ENCODE assay signal across 8 cellular contexts in the genomic region with DNA sequence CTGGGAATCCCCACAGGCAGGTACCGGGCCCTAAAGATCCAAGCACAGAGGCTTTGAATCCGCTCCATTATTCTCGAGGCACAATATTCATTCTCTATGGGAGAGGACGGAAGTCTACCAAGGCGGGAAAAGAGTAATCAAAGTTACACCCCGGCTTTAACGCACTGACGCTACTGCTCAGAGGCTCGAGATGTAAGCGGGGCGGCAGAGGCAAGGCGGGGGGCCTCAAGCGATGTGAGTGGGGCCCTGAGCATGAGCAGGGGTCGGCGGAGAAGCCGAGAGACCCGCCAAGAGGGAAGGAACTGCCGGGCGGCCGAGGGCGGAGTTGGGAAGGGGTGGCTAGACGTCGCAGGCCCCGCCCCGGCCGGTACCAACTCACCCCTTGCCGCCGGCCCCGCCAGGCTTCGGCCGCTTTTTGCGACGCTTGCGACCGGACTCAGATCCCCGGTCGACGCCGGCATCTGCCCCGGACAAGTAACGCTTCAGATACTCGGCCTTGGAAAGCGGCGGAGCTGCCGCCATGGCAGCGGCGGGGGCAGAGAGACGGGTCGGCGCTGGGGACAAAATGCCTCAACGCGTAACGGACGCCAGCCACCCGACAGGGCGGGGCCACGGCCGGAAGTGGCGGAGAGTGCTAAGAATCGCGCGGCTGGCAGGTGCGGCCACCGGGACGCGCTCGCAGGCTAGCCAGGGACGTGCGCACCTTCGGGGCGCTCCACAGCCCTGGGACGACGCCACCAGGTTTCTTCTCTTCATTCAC. TPM values are rescaled to one million over a fixed set of nuclear protein-coding genes. Genes with fewer than 3 reads are reported as not detected.
A peak's percentile ranks its signal among the peaks of the same experiment; 100 is the strongest.
DNase-seq lines count a peak whose midpoint lies in the region; ATAC-seq and TF ChIP-seq lines count a peak whose summit lies in the region.

A gene with protein sequence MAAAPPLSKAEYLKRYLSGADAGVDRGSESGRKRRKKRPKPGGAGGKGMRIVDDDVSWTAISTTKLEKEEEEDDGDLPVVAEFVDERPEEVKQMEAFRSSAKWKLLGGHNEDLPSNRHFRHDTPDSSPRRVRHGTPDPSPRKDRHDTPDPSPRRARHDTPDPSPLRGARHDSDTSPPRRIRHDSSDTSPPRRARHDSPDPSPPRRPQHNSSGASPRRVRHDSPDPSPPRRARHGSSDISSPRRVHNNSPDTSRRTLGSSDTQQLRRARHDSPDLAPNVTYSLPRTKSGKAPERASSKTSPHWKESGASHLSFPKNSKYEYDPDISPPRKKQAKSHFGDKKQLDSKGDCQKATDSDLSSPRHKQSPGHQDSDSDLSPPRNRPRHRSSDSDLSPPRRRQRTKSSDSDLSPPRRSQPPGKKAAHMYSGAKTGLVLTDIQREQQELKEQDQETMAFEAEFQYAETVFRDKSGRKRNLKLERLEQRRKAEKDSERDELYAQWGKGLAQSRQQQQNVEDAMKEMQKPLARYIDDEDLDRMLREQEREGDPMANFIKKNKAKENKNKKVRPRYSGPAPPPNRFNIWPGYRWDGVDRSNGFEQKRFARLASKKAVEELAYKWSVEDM (minus strand): TSS at position 545 of the 760 bp plus-strand sequence. CDS start 23 bp downstream, at position 522.

- TF ChIP-seq CTCF in GM10266 (IDR thresholded peaks at IDR 0.05; ENCODE audit: control insufficient read depth, insufficient read depth, low read depth, missing control alignments) (no peak), SU-DHL-6 (IDR thresholded peaks at IDR 0.05; ENCODE audit: insufficient read depth, low read length, poor library complexity, severe bottlenecking) (no peak), parathyroid adenoma (IDR thresholded peaks at IDR 0.05) (no peak), tibial nerve (IDR thresholded peaks at IDR 0.05) (peak in 1 of 5 experiments; percentile 34)

- H3K4me1 ChIP-seq in parathyroid adenoma (no peaks in the 10 kb centered on the region), tibial nerve (peaks cover 0 to 31% (median 22%) of the 10 kb centered on the region in 4 donors)

- H3K4me1 Mint-ChIP-seq in activated naive CD8-positive, alpha-beta T cell treated with anti-CD3 and anti-CD28 coated beads, Interleukin-2, amount 10 ng/mL, durations not matched to agents 7 days and 5 days, result peaks cover 34% of the 10 kb centered on the region

- intact Hi-C loops in Right ventricle myocardium inferior (cut with DNase I), result loop anchor here (5.0 kb wide), 1 partner anchor 460 kb away; a partner anchor contains a TSS

- DNase-seq in GM10266 (ENCODE audit: extremely low spot score) (peak; percentile 92), NCI-H1092 treated with DMSO at 0.1 percent for 48 hours (lab: John Stamatoyannopoulos, UW) (peak; percentile 92), Right ventricle myocardium inferior (ENCODE audit: missing footprints) (peak; percentile 95), tibial nerve (ENCODE audit: low spot score in 2 of 2) (peak; percentile 75 to 83)
- DNase-seq in activated naive CD8-positive, alpha-beta T cell treated with anti-CD3 and anti-CD28 coated beads, Interleukin-2, amount 10 ng/mL, durations not matched to agents 7 days and 5 days, result peak; percentile 98

- H3K9ac ChIP-seq in SU-DHL-6 (ENCODE audit: low read length) (peak within 1 kb of the TSS; percentile 83), parathyroid adenoma (peak within 1 kb of the TSS; percentile 35)

- H4K20me1 ChIP-seq in SU-DHL-6 (ENCODE audit: low read depth, low read length), result no peaks in the 10 kb centered on the region

- H3K27ac Mint-ChIP-seq in activated naive CD8-positive, alpha-beta T cell treated with anti-CD3 and anti-CD28 coated beads, Interleukin-2, amount 10 ng/mL, durations not matched to agents 7 days and 5 days, result peak within 1 kb of the TSS; percentile 95

- peak; percentile 34 to 50 for TF ChIP-seq POLR2A in tibial nerve (IDR thresholded peaks at IDR 0.05)

- H3F3A ChIP-seq in SU-DHL-6 (ENCODE audit: insufficient read depth), result peaks cover 35% of the 10 kb centered on the region

- peak; percentile 86 for ATAC-seq in HG02588 (IDR thresholded peaks at IDR 0.05; ENCODE audit: unreplicated experiment)
- peak; percentile 92 for ATAC-seq in activated naive CD8-positive, alpha-beta T cell treated with anti-CD3 and anti-CD28 coated beads, Interleukin-2, amount 10 ng/mL, durations not matched to agents 7 days and 5 days (ENCODE audit: low read depth)
- peak; percentile 96 for ATAC-seq in Right ventricle myocardium inferior

- no peaks in the 10 kb centered on the region for H3K9me2 ChIP-seq in SU-DHL-6 (replicated peaks; ENCODE audit: insufficient read depth, low read length)

- 0 to 1% methylated on average over 43 to 45 of the region's 73 CpGs for WGBS in tibial nerve, 2 donors

- no peaks in the 10 kb centered on the region for H3K27me3 ChIP-seq in SU-DHL-6 (ENCODE audit: low read length)
- no peaks in the 10 kb centered on the region for H3K27me3 ChIP-seq in parathyroid adenoma (ENCODE audit: control insufficient read depth, insufficient read depth, low read length)
- H3K27me3 ChIP-seq in tibial nerve, result no peaks in the 10 kb centered on the region

- peak within 1 kb of the TSS; percentile 96 for H3K4me3 Mint-ChIP-seq in activated naive CD8-positive, alpha-beta T cell treated with anti-CD3 and anti-CD28 coated beads, Interleukin-2, amount 10 ng/mL, durations not matched to agents 7 days and 5 days

- H2AFZ ChIP-seq in SU-DHL-6 (ENCODE audit: low read depth, low read length, severe bottlenecking) (peak within 1 kb of the TSS; percentile 72), parathyroid adenoma (peak within 1 kb of the TSS; percentile 95)

- H3K9me3 Mint-ChIP-seq in activated naive CD8-positive, alpha-beta T cell treated with anti-CD3 and anti-CD28 coated beads, Interleukin-2, amount 10 ng/mL, durations not matched to agents 7 days and 5 days, result no peaks in the 10 kb centered on the region

- H3K4me3 ChIP-seq in SU-DHL-6 (ENCODE audit: insufficient read depth, low read length, poor library complexity, severe bottlenecking), result peak within 1 kb of the TSS; percentile 73
- peak within 1 kb of the TSS; percentile 69 for H3K4me3 ChIP-seq in parathyroid adenoma (ENCODE audit: low read depth, low read length)
- H3K4me3 ChIP-seq in tibial nerve, result peak within 1 kb of the TSS; percentile 82 to 96 (median 94)

- peaks cover 25% of the 10 kb centered on the region for H3K79me2 ChIP-seq in SU-DHL-6 (ENCODE audit: insufficient read depth, low read length)
- H3K79me2 ChIP-seq in parathyroid adenoma, result peaks cover 7% of the 10 kb centered on the region

- TF ChIP-seq EP300 in tibial nerve (IDR thresholded peaks at IDR 0.05), result peak; percentile 89 to 93

- H3K36me3 Mint-ChIP-seq in activated naive CD8-positive, alpha-beta T cell treated with anti-CD3 and anti-CD28 coated beads, Interleukin-2, amount 10 ng/mL, durations not matched to agents 7 days and 5 days, result peaks cover 25% of the 10 kb centered on the region

- peak within 1 kb of the TSS; percentile 92 for H3K27ac ChIP-seq in SU-DHL-6 (ENCODE audit: low read depth, low read length)
- peak within 1 kb of the TSS; percentile 84 for H3K27ac ChIP-seq in parathyroid adenoma
- peak within 1 kb of the TSS; percentile 91 to 95 (median 94) for H3K27ac ChIP-seq in tibial nerve

- peaks cover 9% of the 10 kb centered on the region; the same call in 1 of the 2 replicates for H3K36me3 ChIP-seq in SU-DHL-6 (ENCODE audit: low read length)
- H3K36me3 ChIP-seq in parathyroid adenoma (ENCODE audit: control insufficient read depth, insufficient read depth, low read length), result no peaks in the 10 kb centered on the region
- H3K36me3 ChIP-seq in tibial nerve, result peaks cover 0 to 38% (median 0%) of the 10 kb centered on the region in 3 donors

- peak within 1 kb of the TSS; percentile 94 for H3K4me2 ChIP-seq in SU-DHL-6 (ENCODE audit: low read depth, low read length, poor library complexity, severe bottlenecking)
- peak within 1 kb of the TSS; percentile 81 for H3K4me2 ChIP-seq in parathyroid adenoma (ENCODE audit: low read length)

- POLR2A ChIA-PET in activated naive CD8-positive, alpha-beta T cell treated with anti-CD3 and anti-CD28 coated beads, Interleukin-2, amount 10 ng/mL, durations not matched to agents 7 days and 5 days (lab: Charles Lee), result interaction anchor here (0.7 to 5.0 kb wide), 9 partner anchors 10 to 459 kb away, joined by 3 to 26 read pairs (median 5); a partner anchor contains a TSS

- no peaks in the 10 kb centered on the region for H3K27me3 Mint-ChIP-seq in activated naive CD8-positive, alpha-beta T cell treated with anti-CD3 and anti-CD28 coated beads, Interleukin-2, amount 10 ng/mL, durations not matched to agents 7 days and 5 days

- H3K9me3 ChIP-seq in SU-DHL-6 (ENCODE audit: insufficient read depth, low read length) (no peaks in the 10 kb centered on the region), parathyroid adenoma (ENCODE audit: control insufficient read depth, low read length) (no peaks in the 10 kb centered on the region), tibial nerve (no peaks in the 10 kb centered on the region)

RNA-seq across cellular contexts. Expression of the gene that starts here (rescaled TPM):
- 10 to 100 TPM; 32.1 to 33.0 TPM for total RNA-seq in activated naive CD8-positive, alpha-beta T cell treated with anti-CD3 and anti-CD28 coated beads, Interleukin-2, amount 10 ng/mL, durations not matched to agents 7 days and 5 days
- 7.8 TPM for total RNA-seq in Right ventricle myocardium inferior
- 10 to 100 TPM; 13.1 to 28.2 (median 20.3) TPM for total RNA-seq in tibial nerve

Comparison
In these comparisons a context has a peak if more than half of its experiments do, and no peak if none do; other contexts are left out.
1. Peak in every context shown above with its lines: DNase-seq, ATAC-seq, H3K4me3 ChIP-seq and H3K27ac ChIP-seq.